In the genomic region with DNA sequence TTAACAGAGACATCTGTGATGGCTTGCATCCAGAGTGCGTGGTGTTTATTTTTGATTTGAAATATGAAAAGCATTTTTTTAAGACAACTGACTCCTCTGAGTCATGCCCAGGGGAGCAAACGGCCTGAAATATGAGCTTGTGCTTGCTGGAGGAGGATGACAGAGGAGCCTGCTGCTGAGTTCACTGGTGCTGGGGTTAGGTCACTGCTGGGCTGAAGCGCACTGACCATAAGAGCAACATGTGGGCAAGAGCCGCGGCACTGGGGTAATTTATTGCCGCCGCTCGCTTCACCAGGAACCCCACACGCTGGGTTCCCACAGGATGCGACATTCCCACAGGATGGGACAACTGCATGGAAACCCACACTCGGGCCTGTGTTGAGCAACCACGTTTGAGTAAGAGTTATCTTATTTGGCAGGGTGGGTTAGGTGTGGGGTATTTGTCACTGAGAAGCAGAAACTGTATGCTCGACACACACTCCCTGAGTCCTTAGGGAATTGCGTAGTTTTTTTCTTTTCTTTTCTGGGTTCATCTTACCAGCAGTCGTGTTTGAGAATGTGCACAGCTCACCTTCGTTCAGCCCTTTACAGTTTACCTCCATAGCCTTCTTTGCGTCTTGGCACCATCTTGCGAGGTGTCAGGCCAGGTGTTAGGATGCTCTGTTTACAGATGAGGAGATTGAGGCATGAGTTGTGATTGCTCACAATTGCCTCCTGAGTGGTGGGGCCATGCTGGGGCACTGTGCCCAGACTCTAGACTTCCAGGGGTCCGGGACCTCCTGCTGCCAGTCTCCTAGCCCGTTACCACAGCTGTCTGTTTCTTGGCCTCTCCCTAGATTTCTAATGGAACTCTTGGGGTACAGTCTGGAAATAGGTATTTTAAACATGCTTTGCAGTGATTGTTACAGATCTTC, we compare ENCODE assay signal across 7 cellular contexts.
DNase-seq lines count a peak whose midpoint lies in the region; ATAC-seq and TF ChIP-seq lines count a peak whose summit lies in the region.

No MANE protein-coding gene starts in this region.

- intact Hi-C loops in psoas muscle (cut with DNase I): loop anchor here (5.0 kb wide), 3 partner anchors 41 to 61 kb away; no protein-coding TSS in a partner anchor

- H3K27ac ChIP-seq in HEK293 (ENCODE audit: extremely low read depth, low read depth, low read length) (no peak overlapping the region), psoas muscle (peak overlapping the region; percentile 97)

- H3K9me3 ChIP-seq in HEK293 (ENCODE audit: control insufficient read depth, insufficient read depth, low read depth, low read length) (no peaks in the 10 kb centered on the region), psoas muscle (no peaks in the 10 kb centered on the region)

- ATAC-seq in SK-N-SH treated with all-trans-retinoic acid at 6 μM for 48 hours: peak; percentile 85
- peak; percentile 86 to 90 (median 89) for ATAC-seq in psoas muscle
- ATAC-seq in GM19397 (IDR thresholded peaks at IDR 0.05; ENCODE audit: unreplicated experiment): no peak
- ATAC-seq in HG02884 (IDR thresholded peaks at IDR 0.05; ENCODE audit: unreplicated experiment): no peak

- no peaks in the 10 kb centered on the region for H3K27me3 ChIP-seq in psoas muscle (ENCODE audit: insufficient read depth in 3 of 3, low read length in 2 of 3)

- POLR2A ChIA-PET in HEK293 (lab: Yijun Ruan, JAX): interaction anchor here (1.0 to 1.5 kb wide), 3 partner anchors 8 to 60 kb away, joined by 3 to 4 read pairs (median 4); partner anchors contain the start of gene SMAD3

- DNase-seq in fibroblast of peridontal ligament (ENCODE audit: extremely low read depth) (peak; percentile 100), psoas muscle (peak; percentile 90 to 95), SK-N-DZ (ENCODE audit: low spot score) (no peak)

- H3K4me1 ChIP-seq in HEK293 (ENCODE audit: control insufficient read depth, insufficient read depth, low read length) (peaks cover 10% of the 10 kb centered on the region), psoas muscle (peaks cover 88% of the 10 kb centered on the region)

- 21 to 26% (median 22%) methylated on average over 20 of the region's 20 CpGs for WGBS in psoas muscle, 3 donors

- CTCF ChIA-PET in HEK293 (lab: Yijun Ruan, JAX): interaction anchor here (1.4 to 2.8 kb wide), 2 partner anchors 9 to 178 kb away, joined by 7 to 10 read pairs; no protein-coding TSS in a partner anchor

- H3K4me3 ChIP-seq in HEK293 (ENCODE audit: low read depth, low read length): no peak overlapping the region
- H3K4me3 ChIP-seq in psoas muscle: peak overlapping the region; percentile 31

- TF ChIP-seq CTCF in HEK293 (tag by site-specific recombination; IDR thresholded peaks at IDR 0.05) (no peak), psoas muscle (IDR thresholded peaks at IDR 0.05) (no peak)

- H3K36me3 ChIP-seq in HEK293 (ENCODE audit: control insufficient read depth in 2 of 2, insufficient read depth in 1 of 2, low read length in 2 of 2) (peaks cover 0 to 5% of the 10 kb centered on the region in 2 experiments; a peak in 1 of 3 replicates), psoas muscle (ENCODE audit: insufficient read depth in 1 of 2, low read depth in 1 of 2) (no peaks in the 10 kb centered on the region)

TF ChIP-seq in HEK293, 187 proteins besides CTCF, POLR2A, EP300 and RAD21 (continues in another document):
- TF ChIP-seq ZEB2 (tag by site-specific recombination; IDR thresholded peaks at IDR 0.05): peak; percentile 82
- peak; percentile 86 for TF ChIP-seq SCRT2 (tag by site-specific recombination; IDR thresholded peaks at IDR 0.05)
- TF ChIP-seq ZNF37A (tag by site-specific recombination; IDR thresholded peaks at IDR 0.05): no peak
- peak; percentile 27; the same call in 1 of the 2 replicates for TF ChIP-seq PATZ1 (tag by site-specific recombination; IDR thresholded peaks at IDR 0.05)
- TF ChIP-seq ZNF133 (tag by site-specific recombination; IDR thresholded peaks at IDR 0.05): no peak
- TF ChIP-seq EGR2 (tag by site-specific recombination; IDR thresholded peaks at IDR 0.05; ENCODE audit: low read depth): 0 out of 2 replicates have a peak, but pooled peaks have one; percentile 41
- TF ChIP-seq TCF7L2 (IDR thresholded peaks at IDR 0.05; ENCODE audit: borderline replicate concordance, low read depth, low read length): no peak
- TF ChIP-seq ZNF223 (tag by site-specific recombination; IDR thresholded peaks at IDR 0.05): no peak
- TF ChIP-seq, protein P1, sequence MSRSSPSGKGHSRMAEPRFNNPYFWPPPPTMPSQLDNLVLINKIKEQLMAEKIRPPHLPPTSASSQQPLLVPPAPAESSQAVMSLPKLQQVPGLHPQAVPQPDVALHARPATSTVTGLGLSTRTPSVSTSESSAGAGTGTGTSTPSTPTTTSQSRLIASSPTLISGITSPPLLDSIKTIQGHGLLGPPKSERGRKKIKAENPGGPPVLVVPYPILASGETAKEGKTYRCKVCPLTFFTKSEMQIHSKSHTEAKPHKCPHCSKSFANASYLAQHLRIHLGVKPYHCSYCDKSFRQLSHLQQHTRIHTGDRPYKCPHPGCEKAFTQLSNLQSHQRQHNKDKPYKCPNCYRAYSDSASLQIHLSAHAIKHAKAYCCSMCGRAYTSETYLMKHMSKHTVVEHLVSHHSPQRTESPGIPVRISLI (tag by site-specific recombination; IDR thresholded peaks at IDR 0.05): peak; percentile 87
- peak; percentile 71; the same call in 1 of the 2 replicates for TF ChIP-seq IKZF3 (tag by site-specific recombination; IDR thresholded peaks at IDR 0.05)
- TF ChIP-seq ZNF138 (tag by site-specific recombination; IDR thresholded peaks at IDR 0.05; ENCODE audit: borderline replicate concordance): no peak
- peak; percentile 71 for TF ChIP-seq ZNF629 (tag by site-specific recombination; IDR thresholded peaks at IDR 0.05)
- 0 out of 2 replicates have a peak, but pooled peaks have one; percentile 49 for TF ChIP-seq ZNF24 (tag by site-specific recombination; IDR thresholded peaks at IDR 0.05)

TF ChIP-seq in SK-N-SH treated with all-trans-retinoic acid at 6 μM for 48 hours, 23 proteins besides CTCF, POLR2A, EP300 and RAD21 (continues in another document):
- TF ChIP-seq, protein P2, sequence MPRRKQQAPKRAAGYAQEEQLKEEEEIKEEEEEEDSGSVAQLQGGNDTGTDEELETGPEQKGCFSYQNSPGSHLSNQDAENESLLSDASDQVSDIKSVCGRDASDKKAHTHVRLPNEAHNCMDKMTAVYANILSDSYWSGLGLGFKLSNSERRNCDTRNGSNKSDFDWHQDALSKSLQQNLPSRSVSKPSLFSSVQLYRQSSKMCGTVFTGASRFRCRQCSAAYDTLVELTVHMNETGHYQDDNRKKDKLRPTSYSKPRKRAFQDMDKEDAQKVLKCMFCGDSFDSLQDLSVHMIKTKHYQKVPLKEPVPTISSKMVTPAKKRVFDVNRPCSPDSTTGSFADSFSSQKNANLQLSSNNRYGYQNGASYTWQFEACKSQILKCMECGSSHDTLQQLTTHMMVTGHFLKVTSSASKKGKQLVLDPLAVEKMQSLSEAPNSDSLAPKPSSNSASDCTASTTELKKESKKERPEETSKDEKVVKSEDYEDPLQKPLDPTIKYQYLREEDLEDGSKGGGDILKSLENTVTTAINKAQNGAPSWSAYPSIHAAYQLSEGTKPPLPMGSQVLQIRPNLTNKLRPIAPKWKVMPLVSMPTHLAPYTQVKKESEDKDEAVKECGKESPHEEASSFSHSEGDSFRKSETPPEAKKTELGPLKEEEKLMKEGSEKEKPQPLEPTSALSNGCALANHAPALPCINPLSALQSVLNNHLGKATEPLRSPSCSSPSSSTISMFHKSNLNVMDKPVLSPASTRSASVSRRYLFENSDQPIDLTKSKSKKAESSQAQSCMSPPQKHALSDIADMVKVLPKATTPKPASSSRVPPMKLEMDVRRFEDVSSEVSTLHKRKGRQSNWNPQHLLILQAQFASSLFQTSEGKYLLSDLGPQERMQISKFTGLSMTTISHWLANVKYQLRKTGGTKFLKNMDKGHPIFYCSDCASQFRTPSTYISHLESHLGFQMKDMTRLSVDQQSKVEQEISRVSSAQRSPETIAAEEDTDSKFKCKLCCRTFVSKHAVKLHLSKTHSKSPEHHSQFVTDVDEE (CRISPR knock-in tag; IDR thresholded peaks at IDR 0.05): no peak
- no peak for TF ChIP-seq TOX (CRISPR knock-in tag; IDR thresholded peaks at IDR 0.05; ENCODE audit: borderline replicate concordance)
- TF ChIP-seq ZFP3 (CRISPR knock-in tag; IDR thresholded peaks at IDR 0.05): peak; percentile 82
- TF ChIP-seq ZNF565 (CRISPR knock-in tag; conservative IDR thresholded peaks at IDR 0.05; ENCODE audit: low read depth): 0 out of 2 replicates have a peak, but pooled peaks have one; percentile 58
- no peak for TF ChIP-seq RARB (CRISPR knock-in tag; IDR thresholded peaks at IDR 0.05)
- TF ChIP-seq PPARA (CRISPR knock-in tag; IDR thresholded peaks at IDR 0.05; ENCODE audit: borderline replicate concordance): no peak
- no peak for TF ChIP-seq PATZ1 (CRISPR knock-in tag; IDR thresholded peaks at IDR 0.05; ENCODE audit: borderline replicate concordance)
- TF ChIP-seq, protein P3, sequence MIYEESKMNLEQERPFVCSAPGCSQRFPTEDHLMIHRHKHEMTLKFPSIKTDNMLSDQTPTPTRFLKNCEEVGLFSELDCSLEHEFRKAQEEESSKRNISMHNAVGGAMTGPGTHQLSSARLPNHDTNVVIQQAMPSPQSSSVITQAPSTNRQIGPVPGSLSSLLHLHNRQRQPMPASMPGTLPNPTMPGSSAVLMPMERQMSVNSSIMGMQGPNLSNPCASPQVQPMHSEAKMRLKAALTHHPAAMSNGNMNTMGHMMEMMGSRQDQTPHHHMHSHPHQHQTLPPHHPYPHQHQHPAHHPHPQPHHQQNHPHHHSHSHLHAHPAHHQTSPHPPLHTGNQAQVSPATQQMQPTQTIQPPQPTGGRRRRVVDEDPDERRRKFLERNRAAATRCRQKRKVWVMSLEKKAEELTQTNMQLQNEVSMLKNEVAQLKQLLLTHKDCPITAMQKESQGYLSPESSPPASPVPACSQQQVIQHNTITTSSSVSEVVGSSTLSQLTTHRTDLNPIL (CRISPR knock-in tag; IDR thresholded peaks at IDR 0.05; ENCODE audit: low read depth): no peak
- TF ChIP-seq ZFP30 (CRISPR knock-in tag; IDR thresholded peaks at IDR 0.05): no peak
- peak; percentile 43; the same call in 1 of the 2 replicates for TF ChIP-seq ISL1 (CRISPR knock-in tag; IDR thresholded peaks at IDR 0.05)

Comparison
In these comparisons a context has a peak if more than half of its experiments do, and no peak if none do; other contexts are left out.
1. ATAC-seq: peak in SK-N-SH treated with all-trans-retinoic acid at 6 μM for 48 hours (single experiment) and psoas muscle (4 of 4); none in GM19397 (single experiment) and HG02884 (single experiment).
2. Of the 2 proteins assayed by ChIP-seq in both HEK293 and SK-N-SH treated with all-trans-retinoic acid at 6 μM for 48 hours: peak only in HEK293: PATZ1; only in SK-N-SH treated with all-trans-retinoic acid at 6 μM for 48 hours: ZFP3; in both: none; in neither: 0.